ENCODE assay signal across 15 cellular contexts in genomic region chr10:86899128-86899527, GRCh38. TPM values are rescaled to one million over a fixed set of nuclear protein-coding genes. Genes with fewer than 3 reads are reported as not detected.
DNase-seq lines count a peak whose midpoint lies in the region; ATAC-seq, FAIRE-seq and TF ChIP-seq lines count a peak whose summit lies in the region.
"Had no signal": no experiment of that assay in that cellular context is flagged by ENCODE, and none has a peak within 500 bp of the region (broad histone marks: within the 10 kb centered on the region; RNA-seq: fewer than 3 reads in every experiment).

No MANE protein-coding gene starts in this region.

- H3K27me3 Mint-ChIP-seq in H9 (ENCODE audit: low read depth) (no peaks in the 10 kb centered on the region), astrocyte (ENCODE audit: low read depth, unreplicated experiment) (no peaks in the 10 kb centered on the region)
- no peaks in the 10 kb centered on the region for H3K27me3 Mint-ChIP-seq in activated T-helper 2 cell treated with anti-CD3 and anti-CD28 coated beads, Interferon-gamma antibody, Interleukin-2, Interleukin-4, amounts not matched to agents 10 μg/mL and 5 μg/mL and 100 μg/mL, durations not matched to agents 14 hours and 24 hours and 36 hours (ENCODE audit: low read depth)
- H3K27me3 Mint-ChIP-seq: activated naive CD8-positive, alpha-beta T cell treated with anti-CD3 and anti-CD28 coated beads, Interleukin-2, amount 10 ng/mL, durations not matched to agents 7 days and 5 days; central memory CD8-positive, alpha-beta T cell had no signal

- H4K5ac ChIP-seq in H9 (ENCODE audit: insufficient read length, low read depth, low read length): no peak overlapping the region

- H2BK12ac ChIP-seq in H9 (ENCODE audit: insufficient read length, low read depth, low read length): no peak overlapping the region

- H3K9me3 ChIP-seq in H9 (ENCODE audit: control insufficient read depth, low read depth, low read length) (no peaks in the 10 kb centered on the region), astrocyte (ENCODE audit: insufficient read depth, low read depth, low read length) (no peaks in the 10 kb centered on the region)
- H3K9me3 ChIP-seq: right atrium auricular region had no signal

- H3K27ac ChIP-seq in H9 (ENCODE audit: insufficient read length, low read depth, low read length) (peak overlapping the region; percentile 6), astrocyte (ENCODE audit: low read depth, low read length) (no peak overlapping the region)

- H3K79me2 ChIP-seq in H9 (ENCODE audit: insufficient read depth, low read length) (no peaks in the 10 kb centered on the region), astrocyte (ENCODE audit: insufficient read depth, low read length) (no peaks in the 10 kb centered on the region)

- H2AK5ac ChIP-seq in H9 (ENCODE audit: insufficient read length, low read length): no peak overlapping the region

- ATAC-seq in sciatic nerve (peak; percentile 16), left lobe of liver (no peak)

- TF ChIP-seq CTCF in H9 (conservative IDR thresholded peaks at IDR 0.05) (no peak), astrocyte (IDR thresholded peaks at IDR 0.05; ENCODE audit: insufficient read depth, low read depth, low read length) (no peak)

- no peak overlapping the region; the same call in 1 of the 2 replicates for H3K14ac ChIP-seq in H9 (ENCODE audit: insufficient read depth, low read length)

- H2BK5ac ChIP-seq in H9 (ENCODE audit: insufficient read length, low read length): no peak overlapping the region

- intact Hi-C loops in sciatic nerve (cut with DNase I): loop anchor here (2.0 kb wide), 1 partner anchor 212 kb away; no protein-coding TSS in a partner anchor
- intact Hi-C loops in activated T-helper 2 cell treated with anti-CD3 and anti-CD28 coated beads, Interferon-gamma antibody, Interleukin-2, Interleukin-4, amounts not matched to agents 10 μg/mL and 5 μg/mL and 100 μg/mL, durations not matched to agents 14 hours and 24 hours and 36 hours (cut with micrococcal nuclease): loop anchor here (1.0 kb wide), 1 partner anchor 211 kb away; no protein-coding TSS in a partner anchor

- H3K4ac ChIP-seq in H9 (ENCODE audit: low read depth, low read length): no peak overlapping the region

- H3K23me2 ChIP-seq in H9 (ENCODE audit: insufficient read length, low read depth, low read length, poor library complexity, severe bottlenecking): no peaks in the 10 kb centered on the region

- H3K23ac ChIP-seq in H9 (ENCODE audit: insufficient read length, low read depth, low read length): no peak overlapping the region

- H3K79me1 ChIP-seq in H9 (ENCODE audit: insufficient read depth, low read depth, low read length, poor library complexity, severe bottlenecking): no peaks in the 10 kb centered on the region

- H3K56ac ChIP-seq in H9 (ENCODE audit: insufficient read length, low read depth, low read length): no peak overlapping the region

- H3K36me3 Mint-ChIP-seq in H9 (ENCODE audit: insufficient read depth in 1 of 3, low read depth in 3 of 3): peaks cover 24 to 60% (median 59%) of the 10 kb centered on the region in 3 experiments; a peak in 6 of 7 replicates
- peaks cover 9% of the 10 kb centered on the region for H3K36me3 Mint-ChIP-seq in astrocyte (ENCODE audit: low read depth, unreplicated experiment)
- H3K36me3 Mint-ChIP-seq in activated T-helper 2 cell treated with anti-CD3 and anti-CD28 coated beads, Interferon-gamma antibody, Interleukin-2, Interleukin-4, amounts not matched to agents 10 μg/mL and 5 μg/mL and 100 μg/mL, durations not matched to agents 14 hours and 24 hours and 36 hours (ENCODE audit: low read depth): peaks cover 1% of the 10 kb centered on the region
- H3K36me3 Mint-ChIP-seq: naive B cell had no signal

- H3K9ac ChIP-seq in H9 (ENCODE audit: extremely low read depth, insufficient read length, low read length) (no peak overlapping the region), astrocyte (ENCODE audit: low read length) (peak overlapping the region; percentile 9)

- WGBS in H9 (ENCODE audit: extremely low coverage, insufficient read length, low lambda C conversion rate): no CpG with 5 or more reads among the region's 6 CpGs

- no peak overlapping the region for H2BK20ac ChIP-seq in H9 (ENCODE audit: low read depth, low read length, poor library complexity, severe bottlenecking)

- peaks cover 25% of the 10 kb centered on the region for H3K36me3 ChIP-seq in astrocyte (ENCODE audit: insufficient read depth, low read length)

- H3K4me1 Mint-ChIP-seq in H9 (peaks cover 17 to 18% of the 10 kb centered on the region in 2 experiments), astrocyte (ENCODE audit: low read depth, unreplicated experiment) (peaks cover 3% of the 10 kb centered on the region)
- H3K4me1 Mint-ChIP-seq in activated T-helper 2 cell treated with anti-CD3 and anti-CD28 coated beads, Interferon-gamma antibody, Interleukin-2, Interleukin-4, amounts not matched to agents 10 μg/mL and 5 μg/mL and 100 μg/mL, durations not matched to agents 14 hours and 24 hours and 36 hours (ENCODE audit: low read depth): peaks cover 2% of the 10 kb centered on the region
- H3K4me1 Mint-ChIP-seq: activated CD4-positive, alpha-beta T cell treated with anti-CD3 and anti-CD28 coated beads, Interleukin-2, amount 10 ng/mL, durations not matched to agents 24 days and 14 days; central memory CD8-positive, alpha-beta T cell; naive B cell had no signal

- H4K8ac ChIP-seq in H9 (replicated peaks; ENCODE audit: insufficient read length, low read depth, low read length): no peak overlapping the region

- no peak overlapping the region for H3K4me3 ChIP-seq in astrocyte (ENCODE audit: insufficient read depth, low read depth, low read length)
- H3K4me3 ChIP-seq: right atrium auricular region had no signal

- H3K4me1 ChIP-seq in H9 (ENCODE audit: insufficient read depth, low read length) (peaks cover 6% of the 10 kb centered on the region; the same call in 1 of the 2 replicates), astrocyte (ENCODE audit: insufficient read depth, low read length) (peaks cover 3% of the 10 kb centered on the region)

- H2AFZ ChIP-seq in H9 (ENCODE audit: low read length) (no peak overlapping the region), astrocyte (ENCODE audit: low read depth, low read length) (no peak overlapping the region)

- H2BK15ac ChIP-seq in H9 (ENCODE audit: low read depth, low read length): no peak overlapping the region

- H3K4me2 ChIP-seq in H9 (ENCODE audit: insufficient read depth, insufficient read length, low read length) (no peak overlapping the region), astrocyte (ENCODE audit: low read length) (peak overlapping the region; percentile 10)

- DNase-seq in H9: peak; percentile 58
- DNase-seq in astrocyte (ENCODE audit: low read depth): no peak
- peak; percentile 67 for DNase-seq in islet precursor cell
- DNase-seq in sciatic nerve (ENCODE audit: low spot score): no peak
- no peak for DNase-seq in left lobe of liver (ENCODE audit: low spot score)
- DNase-seq in NK-92 treated with Interleukin-12 subunit alpha and Interleukin-12 subunit beta, amount 100 ng/mL, for 24 hours (lab: John Stamatoyannopoulos, UW): no peak
- no peak for DNase-seq in NCI-H1694 treated with DMSO at 0.1 percent for 48 hours (lab: John Stamatoyannopoulos, UW)
- no peak for DNase-seq in activated T-helper 2 cell treated with anti-CD3 and anti-CD28 coated beads, Interferon-gamma antibody, Interleukin-2, Interleukin-4, amounts not matched to agents 10 μg/mL and 5 μg/mL and 100 μg/mL, durations not matched to agents 14 hours and 24 hours and 36 hours (ENCODE audit: low spot score)
- DNase-seq: activated naive CD8-positive, alpha-beta T cell treated with anti-CD3 and anti-CD28 coated beads, Interleukin-2, amount 10 ng/mL, durations not matched to agents 7 days and 5 days; NCI-H2081 treated with DMSO at 0.1 percent for 48 hours; T1000 had no signal

- no peak overlapping the region for H2BK120ac ChIP-seq in H9 (ENCODE audit: low read depth, low read length, poor library complexity, severe bottlenecking)

- H3K27me3 ChIP-seq in H9 (ENCODE audit: insufficient read depth, low read length) (no peaks in the 10 kb centered on the region), astrocyte (ENCODE audit: insufficient read depth, low read length) (no peaks in the 10 kb centered on the region)
- H3K27me3 ChIP-seq: right atrium auricular region had no signal

- H3K4me3 Mint-ChIP-seq in H9: no peak overlapping the region
- no peak overlapping the region for H3K4me3 Mint-ChIP-seq in astrocyte (ENCODE audit: unreplicated experiment)
- H3K4me3 Mint-ChIP-seq in activated T-helper 2 cell treated with anti-CD3 and anti-CD28 coated beads, Interferon-gamma antibody, Interleukin-2, Interleukin-4, amounts not matched to agents 10 μg/mL and 5 μg/mL and 100 μg/mL, durations not matched to agents 14 hours and 24 hours and 36 hours (ENCODE audit: low read depth): no peak overlapping the region
- H3K4me3 Mint-ChIP-seq: activated CD4-positive, alpha-beta T cell treated with anti-CD3 and anti-CD28 coated beads, Interleukin-2, amount 10 ng/mL, durations not matched to agents 24 days and 14 days; activated naive CD8-positive, alpha-beta T cell treated with anti-CD3 and anti-CD28 coated beads, Interleukin-2, amount 10 ng/mL, durations not matched to agents 7 days and 5 days; central memory CD8-positive, alpha-beta T cell; naive B cell had no signal

- FAIRE-seq in astrocyte (lab: Jason Lieb, UNC): no peak

- H4K20me1 ChIP-seq in H9 (ENCODE audit: control insufficient read depth, insufficient read depth, insufficient read length) (no peaks in the 10 kb centered on the region), astrocyte (ENCODE audit: insufficient read depth, low read length) (peaks cover 4% of the 10 kb centered on the region)

- H4K91ac ChIP-seq in H9 (ENCODE audit: insufficient read length, low read depth, low read length): no peak overlapping the region

- H3K9me3 Mint-ChIP-seq in H9: no peaks in the 10 kb centered on the region
- no peaks in the 10 kb centered on the region for H3K9me3 Mint-ChIP-seq in astrocyte (ENCODE audit: unreplicated experiment)
- no peaks in the 10 kb centered on the region for H3K9me3 Mint-ChIP-seq in activated T-helper 2 cell treated with anti-CD3 and anti-CD28 coated beads, Interferon-gamma antibody, Interleukin-2, Interleukin-4, amounts not matched to agents 10 μg/mL and 5 μg/mL and 100 μg/mL, durations not matched to agents 14 hours and 24 hours and 36 hours
- H3K9me3 Mint-ChIP-seq: activated CD4-positive, alpha-beta T cell treated with anti-CD3 and anti-CD28 coated beads, Interleukin-2, amount 10 ng/mL, durations not matched to agents 24 days and 14 days; activated naive CD8-positive, alpha-beta T cell treated with anti-CD3 and anti-CD28 coated beads, Interleukin-2, amount 10 ng/mL, durations not matched to agents 7 days and 5 days; central memory CD8-positive, alpha-beta T cell had no signal

- no peak overlapping the region for H3K18ac ChIP-seq in H9 (ENCODE audit: insufficient read length, low read depth, low read length)

- no peak overlapping the region for H3T11ph ChIP-seq in H9 (ENCODE audit: low read length)

- peak overlapping the region; percentile 85 to 96 (median 86); a peak in 6 of 7 replicates for H3K27ac Mint-ChIP-seq in H9
- H3K27ac Mint-ChIP-seq in astrocyte (ENCODE audit: unreplicated experiment): no peak overlapping the region
- no peak overlapping the region for H3K27ac Mint-ChIP-seq in activated T-helper 2 cell treated with anti-CD3 and anti-CD28 coated beads, Interferon-gamma antibody, Interleukin-2, Interleukin-4, amounts not matched to agents 10 μg/mL and 5 μg/mL and 100 μg/mL, durations not matched to agents 14 hours and 24 hours and 36 hours
- H3K27ac Mint-ChIP-seq: activated CD4-positive, alpha-beta T cell treated with anti-CD3 and anti-CD28 coated beads, Interleukin-2, amount 10 ng/mL, durations not matched to agents 24 days and 14 days; activated naive CD8-positive, alpha-beta T cell treated with anti-CD3 and anti-CD28 coated beads, Interleukin-2, amount 10 ng/mL, durations not matched to agents 7 days and 5 days; naive B cell had no signal

RNA-seq across cellular contexts. Expression of gene MMRN2, which starts 58.3 kb away (rescaled TPM):
- total RNA-seq in H9 (2021) (1.0 and 1.4 TPM in 2 replicates), astrocyte (0.27 and 0.46 TPM in 2 replicates), sciatic nerve (66.2 TPM), left lobe of liver (9.6 TPM)
- not detected in 2 replicates for total RNA-seq in activated T-helper 2 cell treated with anti-CD3 and anti-CD28 coated beads, Interferon-gamma antibody, Interleukin-2, Interleukin-4, amounts not matched to agents 10 μg/mL and 5 μg/mL and 100 μg/mL, durations not matched to agents 14 hours and 24 hours and 36 hours
- total RNA-seq: activated CD4-positive, alpha-beta T cell treated with anti-CD3 and anti-CD28 coated beads, Interleukin-2, amount 10 ng/mL, durations not matched to agents 24 days and 14 days; activated naive CD8-positive, alpha-beta T cell treated with anti-CD3 and anti-CD28 coated beads, Interleukin-2, amount 10 ng/mL, durations not matched to agents 7 days and 5 days had no signal

RNA-seq across cellular contexts. Expression of gene SNCG, which starts 59.3 kb away (rescaled TPM):
- total RNA-seq in H9 (2021): 4.9 and 5.5 TPM in 2 replicates
- 3.0 TPM in 2 replicates for total RNA-seq in astrocyte
- total RNA-seq in sciatic nerve: 132 TPM
- total RNA-seq in left lobe of liver: 2.0 TPM
- not detected in 2 replicates for total RNA-seq in activated T-helper 2 cell treated with anti-CD3 and anti-CD28 coated beads, Interferon-gamma antibody, Interleukin-2, Interleukin-4, amounts not matched to agents 10 μg/mL and 5 μg/mL and 100 μg/mL, durations not matched to agents 14 hours and 24 hours and 36 hours
- total RNA-seq: activated naive CD8-positive, alpha-beta T cell treated with anti-CD3 and anti-CD28 coated beads, Interleukin-2, amount 10 ng/mL, durations not matched to agents 7 days and 5 days had no signal

Comparison
In these comparisons a context has a peak if more than half of its experiments do, and no peak if none do; other contexts are left out.
1. DNase-seq: peak in H9 (single experiment) and islet precursor cell (single experiment); none in astrocyte (single experiment), sciatic nerve (single experiment), left lobe of liver (single experiment), NK-92 treated with Interleukin-12 subunit alpha and Interleukin-12 subunit beta, amount 100 ng/mL, for 24 hours (single experiment), NCI-H1694 treated with DMSO at 0.1 percent for 48 hours (single experiment) and activated T-helper 2 cell treated with anti-CD3 and anti-CD28 coated beads, Interferon-gamma antibody, Interleukin-2, Interleukin-4, amounts not matched to agents 10 μg/mL and 5 μg/mL and 100 μg/mL, durations not matched to agents 14 hours and 24 hours and 36 hours (single experiment).
2. H3K27ac Mint-ChIP-seq: peak in H9 (3 of 3); none in astrocyte (single experiment) and activated T-helper 2 cell treated with anti-CD3 and anti-CD28 coated beads, Interferon-gamma antibody, Interleukin-2, Interleukin-4, amounts not matched to agents 10 μg/mL and 5 μg/mL and 100 μg/mL, durations not matched to agents 14 hours and 24 hours and 36 hours (single experiment).
3. RNA of gene SNCG, which starts 59.3 kb away (total RNA-seq): 132 TPM in sciatic nerve (single experiment); 4.9 to 5.5 TPM in H9, 3.0 TPM in astrocyte, 2.0 TPM in left lobe of liver (single experiment) and not detected in activated T-helper 2 cell treated with anti-CD3 and anti-CD28 coated beads, Interferon-gamma antibody, Interleukin-2, Interleukin-4, amounts not matched to agents 10 μg/mL and 5 μg/mL and 100 μg/mL, durations not matched to agents 14 hours and 24 hours and 36 hours; every median in the first group is over 10 times any median in the second.